8 cellular contexts compared by ENCODE assay signal in the genomic region with DNA sequence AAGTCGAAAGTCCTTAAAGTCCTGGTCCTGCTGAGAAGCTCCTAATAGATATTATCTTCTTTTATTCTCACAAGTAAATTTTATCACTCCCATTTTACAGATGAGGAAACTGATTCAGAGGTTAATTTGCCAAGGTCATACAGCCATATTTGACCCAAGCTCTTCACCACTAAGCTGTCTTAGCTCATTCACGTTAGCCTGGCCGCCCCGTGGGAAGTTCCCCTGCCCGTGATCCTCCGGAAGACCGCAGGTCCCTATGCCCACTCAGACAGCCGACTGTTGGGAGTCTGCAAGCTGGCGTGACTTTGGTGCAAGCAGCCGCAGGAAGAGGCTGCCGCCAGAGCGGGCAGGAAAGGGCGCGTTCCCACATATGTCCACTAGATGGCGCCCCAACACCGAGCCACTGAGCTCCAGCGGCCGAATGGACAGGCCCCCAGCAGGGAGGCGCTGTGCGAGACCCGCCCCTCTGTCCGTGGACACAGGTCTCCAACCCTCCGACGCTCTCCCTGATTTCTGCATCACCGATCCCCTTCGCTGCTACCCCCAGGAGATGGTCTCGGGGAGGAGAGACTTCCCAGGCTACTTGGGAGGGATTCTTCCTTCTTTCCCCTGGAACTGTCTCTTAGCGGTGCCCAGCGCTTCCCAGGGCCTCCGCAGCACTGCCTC. TPM values are rescaled to one million over a fixed set of nuclear protein-coding genes. Genes with fewer than 3 reads are reported as not detected.
DNase-seq lines count a peak whose midpoint lies in the region; ATAC-seq and TF ChIP-seq lines count a peak whose summit lies in the region.

No MANE protein-coding gene starts in this region.

- peaks cover 38% of the 10 kb centered on the region for H3K27me3 ChIP-seq in hepatocyte

- no peak overlapping the region for H3K27ac ChIP-seq in hepatocyte

- peaks cover 2% of the 10 kb centered on the region for H3K4me1 ChIP-seq in hepatocyte (ENCODE audit: insufficient read depth)

- ATAC-seq in HG02588 (IDR thresholded peaks at IDR 0.05; ENCODE audit: unreplicated experiment) (peak; percentile 89), HG03025 (IDR thresholded peaks at IDR 0.05; ENCODE audit: low FRiP score, unreplicated experiment) (no peak)

- no peaks in the 10 kb centered on the region for H3K79me2 ChIP-seq in hepatocyte

- H2AFZ ChIP-seq in hepatocyte, result peak overlapping the region; percentile 74

- H4K20me1 ChIP-seq in hepatocyte (ENCODE audit: insufficient read depth, poor library complexity, severe bottlenecking), result no peaks in the 10 kb centered on the region

- no peaks in the 10 kb centered on the region for H3K9me2 ChIP-seq in hepatocyte (replicated peaks; ENCODE audit: insufficient read depth)

- H3K4me3 ChIP-seq in GM12875 (ENCODE audit: low read depth, low read length), result peak overlapping the region; percentile 15
- H3K4me3 ChIP-seq in astrocyte of the cerebellum (ENCODE audit: low read depth, low read length), result peak overlapping the region; percentile 33
- H3K4me3 ChIP-seq in hepatocyte, result peak overlapping the region; percentile 26
- peak overlapping the region; percentile 53 for H3K4me3 ChIP-seq in retinal pigment epithelial cell (ENCODE audit: low read length)

- no peaks in the 10 kb centered on the region for H3K9me3 ChIP-seq in hepatocyte (ENCODE audit: low read depth)

- WGBS in hepatocyte (ENCODE audit: low lambda C conversion rate, missing lambda C conversion rate), result 3% methylated on average over 30 of the region's 30 CpGs

- H3K4me2 ChIP-seq in hepatocyte, result peak overlapping the region; percentile 92

- DNase-seq in NCI-H1105 (lab: John Stamatoyannopoulos, UW) (peak; percentile 50), T1000 (lab: John Stamatoyannopoulos, UW) (peak; percentile 77), astrocyte of the cerebellum (ENCODE audit: low read depth) (peak; percentile 29), hepatocyte (ENCODE audit: low spot score) (peak; percentile 91), retinal pigment epithelial cell (ENCODE audit: low read depth) (no peak)

- no peaks in the 10 kb centered on the region for H3K36me3 ChIP-seq in hepatocyte (replicated peaks; ENCODE audit: insufficient read depth, low read depth)

- in situ Hi-C loops in astrocyte of the cerebellum (cut with HindIII; ENCODE audit: low sequenced_read_pairs), result loop anchor here (5.0 kb wide), 1 partner anchor 255 kb away; no protein-coding TSS in a partner anchor

- peak; percentile 97 for TF ChIP-seq CTCF in GM12875 (IDR thresholded peaks at IDR 0.05; ENCODE audit: borderline replicate concordance, insufficient read depth, low read depth, low read length)
- peak; percentile 86 for TF ChIP-seq CTCF in astrocyte of the cerebellum (IDR thresholded peaks at IDR 0.05; ENCODE audit: low read depth, low read length, missing control alignments)
- peak; percentile 99 for TF ChIP-seq CTCF in hepatocyte (IDR thresholded peaks at IDR 0.05; ENCODE audit: poor library complexity)
- TF ChIP-seq CTCF in retinal pigment epithelial cell (conservative IDR thresholded peaks at IDR 0.05; ENCODE audit: low read depth, low read length), result peak; percentile 89

RNA-seq across cellular contexts. Expression of gene ARAP3, which starts 10.0 kb away (rescaled TPM):
- 4.9 and 5.1 TPM in 2 replicates for total RNA-seq in hepatocyte
- polyA plus RNA-seq in hepatocyte, result 8.4 and 8.6 TPM in 2 replicates

RNA-seq across cellular contexts. Expression of gene FCHSD1, which starts 40.8 kb away (rescaled TPM):
- 14.1 and 18.0 TPM in 2 replicates for total RNA-seq in hepatocyte
- 25.9 and 27.4 TPM in 2 replicates for polyA plus RNA-seq in hepatocyte

RNA-seq across cellular contexts. Expression of gene RELL2, which starts 55.2 kb away (rescaled TPM):
- 7.6 and 16.9 TPM in 2 replicates for total RNA-seq in hepatocyte
- 17.3 and 19.9 TPM in 2 replicates for polyA plus RNA-seq in hepatocyte

RNA-seq across cellular contexts. Expression of gene HDAC3, which starts 55.4 kb away (rescaled TPM):
- total RNA-seq in hepatocyte, result 50.1 and 53.5 TPM in 2 replicates
- 74.0 and 81.9 TPM in 2 replicates for polyA plus RNA-seq in hepatocyte
